6 cellular contexts compared by ENCODE assay signal in the genomic region with DNA sequence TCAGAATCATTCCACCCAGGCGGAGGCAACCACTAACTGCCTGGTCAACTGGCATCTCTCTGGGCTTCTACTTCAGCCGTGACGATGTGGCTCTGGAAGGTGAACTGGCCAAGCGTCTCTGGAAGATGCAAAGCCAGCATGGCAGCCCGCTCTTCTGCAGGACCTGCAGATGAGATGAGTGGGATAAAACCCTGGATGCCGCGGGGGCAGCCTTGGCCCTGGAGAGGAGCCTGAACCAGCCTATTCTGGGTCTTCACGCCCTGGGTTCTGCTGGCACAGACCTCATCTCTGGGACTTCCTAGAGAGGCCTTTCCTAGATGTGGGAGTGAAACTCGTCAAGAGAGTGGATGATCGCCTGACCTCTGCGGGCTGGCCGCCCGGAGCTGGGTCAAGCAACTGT.
"Had no signal": no experiment of that assay in that cellular context is flagged by ENCODE, and none has a peak within 500 bp of the region (broad histone marks: within the 10 kb centered on the region; RNA-seq: fewer than 3 reads in every experiment).

No MANE protein-coding gene starts in this region.

- ATAC-seq: GM23338, HepG2, K562 had no signal

- H3K9me3 Mint-ChIP-seq: GM23338, H9 had no signal

- H2AFZ ChIP-seq: GM23338 had no signal

- H3K4me2 ChIP-seq: GM23338 had no signal

- DNase-seq: H9, HCEC 1CT had no signal

- H3K4me3 Mint-ChIP-seq: GM23338, H9 had no signal

- H3K27ac ChIP-seq: HL-60 had no signal

- H3K27ac Mint-ChIP-seq: GM23338, H9 had no signal

- H3K4me3 ChIP-seq: GM23338, K562 had no signal
